Comparison of ENCODE assay signal across 1 cellular context in genomic region chr22:23403720-23404688, GRCh38.
TF ChIP-seq lines count a peak whose summit lies in the region.

No MANE protein-coding gene starts in this region.

TF ChIP-seq in H1, 55 proteins besides CTCF, POLR2A, EP300 and RAD21:
- TF ChIP-seq HDAC2 (IDR thresholded peaks at IDR 0.05; ENCODE audit: borderline replicate concordance in 1 of 2, low read depth in 2 of 2, low read length in 2 of 2) (no peak), YY1 (IDR thresholded peaks at IDR 0.05; ENCODE audit: low read depth, low read length) (no peak), KDM1A (IDR thresholded peaks at IDR 0.05; ENCODE audit: borderline replicate concordance, low read length) (no peak), NANOG (IDR thresholded peaks at IDR 0.05; ENCODE audit: insufficient read depth, low read depth, low read length, poor library complexity, severe bottlenecking) (no peak), RFX5 (IDR thresholded peaks at IDR 0.05; ENCODE audit: borderline replicate concordance, low read depth, low read length) (no peak), KDM4A (IDR thresholded peaks at IDR 0.05; ENCODE audit: low read depth, low read length, severe bottlenecking) (no peak), SP1 (IDR thresholded peaks at IDR 0.05; ENCODE audit: low read depth, low read length) (no peak), USF2 (IDR thresholded peaks at IDR 0.05; ENCODE audit: low read length) (no peak)
